Comparison of ENCODE assay signal across 15 cellular contexts in the genomic region with DNA sequence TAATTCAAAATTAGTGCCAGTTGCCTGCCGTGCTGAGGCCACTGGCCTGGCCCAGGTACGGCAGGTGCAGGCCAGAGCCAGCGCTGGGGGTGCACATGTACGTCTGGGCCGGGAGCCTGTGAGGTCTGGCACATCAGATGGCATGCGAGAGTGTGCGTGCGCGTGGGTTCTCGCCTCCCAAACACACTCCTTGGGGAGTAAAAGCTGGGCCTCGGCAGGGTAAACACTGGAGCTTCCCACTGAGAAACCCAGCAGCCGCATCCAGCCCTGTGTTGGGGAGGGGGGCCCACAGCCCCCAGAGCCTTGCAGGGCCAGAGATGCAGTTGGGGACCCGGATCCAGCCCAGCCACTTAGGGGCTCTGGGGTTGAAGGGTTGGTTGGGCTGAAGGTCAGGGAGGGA.
DNase-seq lines count a peak whose midpoint lies in the region; ATAC-seq lines count a peak whose summit lies in the region.
"Had no signal": no experiment of that assay in that cellular context is flagged by ENCODE, and none has a peak within 500 bp of the region (broad histone marks: within the 10 kb centered on the region; RNA-seq: fewer than 3 reads in every experiment).

No MANE protein-coding gene starts in this region.

- peak overlapping the region; percentile 18 to 87 (median 47); a peak in 21 of 22 replicates for H3K4me2 ChIP-seq in BLaER1 treated with 17β-estradiol and CSF1 and Interleukin-3, amounts not matched to agents 10 nM and 100 nM
- H3K4me2 ChIP-seq: GM23338 had no signal

- no peaks in the 10 kb centered on the region for H3K27me3 ChIP-seq in BLaER1 treated with 17β-estradiol and CSF1 and Interleukin-3, amounts not matched to agents 10 nM and 100 nM
- H3K27me3 ChIP-seq: BE2C had no signal

- peaks cover 0 to 7% (median 0%) of the 10 kb centered on the region in 11 experiments; a peak in 2 of 22 replicates for H3K36me3 ChIP-seq in BLaER1 treated with 17β-estradiol and CSF1 and Interleukin-3, amounts not matched to agents 10 nM and 100 nM
- H3K36me3 ChIP-seq: BE2C had no signal

- peak overlapping the region in 5 of 11 experiments; percentile 5 to 48 (median 23); a peak in 3 of 22 replicates for H3K9ac ChIP-seq in BLaER1 treated with 17β-estradiol and CSF1 and Interleukin-3, amounts not matched to agents 10 nM and 100 nM

- H3K4me3 ChIP-seq in BLaER1 treated with 17β-estradiol and CSF1 and Interleukin-3, amounts not matched to agents 10 nM and 100 nM = no peak overlapping the region
- H3K4me3 ChIP-seq: GM23338 had no signal

- H3K4me1 ChIP-seq in BLaER1 treated with 17β-estradiol and CSF1 and Interleukin-3, amounts not matched to agents 10 nM and 100 nM = peaks cover 13 to 40% (median 27%) of the 10 kb centered on the region in 10 experiments

- H3K27ac ChIP-seq in BLaER1 treated with 17β-estradiol and CSF1 and Interleukin-3, amounts not matched to agents 10 nM and 100 nM = 0 out of 22 replicates have a peak overlapping the region, but pooled peaks of 2 of the 11 experiments have one; percentile 13 to 20
- peak overlapping the region; percentile 58 for H3K27ac ChIP-seq in caudate nucleus (ENCODE audit: low read depth, low read length)

- DNase-seq in NCI-H2171 treated with DMSO at 0.1 percent for 48 hours (lab: John Stamatoyannopoulos, UW) = peak; percentile 36
- DNase-seq in NCI-H2171 (lab: John Stamatoyannopoulos, UW) = no peak
- peak in 1 of 61 donors; percentile 26 for DNase-seq in caudate nucleus (lab: John Stamatoyannopoulos, UW)
- DNase-seq in stimulated activated naive CD4-positive, alpha-beta T cell treated with Interleukin-2 at 50 U/mL for 16 hours (lab: John Stamatoyannopoulos, UW) = no peak
- DNase-seq: 8988T, BE2C, DMS153, DMS79, GDM1, HCEC 1CT, HFFc6 had no signal

- no peaks in the 10 kb centered on the region for H3K9me3 ChIP-seq in BLaER1 treated with 17β-estradiol and CSF1 and Interleukin-3, amounts not matched to agents 10 nM and 100 nM (replicated peaks in 1 of 11)
- H3K9me3 ChIP-seq: BE2C had no signal

- ATAC-seq in HG02759 (IDR thresholded peaks at IDR 0.05; ENCODE audit: unreplicated experiment) (no peak), GM21367 (IDR thresholded peaks at IDR 0.05; ENCODE audit: unreplicated experiment) (no peak)
- ATAC-seq: GM23338 had no signal

- peaks cover 0 to 100% (median 84%) of the 10 kb centered on the region in 11 experiments; a peak in 18 of 22 replicates for H4K20me1 ChIP-seq in BLaER1 treated with 17β-estradiol and CSF1 and Interleukin-3, amounts not matched to agents 10 nM and 100 nM
